ENCODE assay signal across 31 cellular contexts in genomic region chr11:72295471-72295870, GRCh38. TPM values are rescaled to one million over a fixed set of nuclear protein-coding genes. Genes with fewer than 3 reads are reported as not detected.
"Had no signal": no experiment of that assay in that cellular context is flagged by ENCODE, and none has a peak within 500 bp of the region (broad histone marks: within the 10 kb centered on the region; RNA-seq: fewer than 3 reads in every experiment).

No MANE protein-coding gene starts in this region.

- H3K36me3 ChIP-seq: adrenal gland, SJCRH30 had no signal

- H3K4me1 ChIP-seq: adrenal gland, body of pancreas, breast epithelium, SJCRH30 had no signal

- H3K27me3 Mint-ChIP-seq: activated CD4-positive, alpha-beta T cell treated with anti-CD3 and anti-CD28 coated beads, Interleukin-2, amount 10 ng/mL, durations not matched to agents 24 days and 14 days; activated CD8-positive, alpha-beta T cell treated with anti-CD3 and anti-CD28 coated beads for 36 hours; activated naive CD4-positive, alpha-beta T cell treated with anti-CD3 and anti-CD28 coated beads, Interleukin-2, amount 50 U/mL, for 24 hours; activated T-helper 17 cell treated with anti-CD3 and anti-CD28 coated beads, Interleukin-2, amount 50 U/mL, for 72 hours had no signal

- H3K9me3 Mint-ChIP-seq: activated CD4-positive, alpha-beta T cell treated with anti-CD3 and anti-CD28 coated beads, Interleukin-2, amount 10 ng/mL, durations not matched to agents 24 days and 14 days; activated CD8-positive, alpha-beta T cell treated with anti-CD3 and anti-CD28 coated beads for 36 hours; activated naive CD4-positive, alpha-beta T cell treated with anti-CD3 and anti-CD28 coated beads, Interleukin-2, amount 50 U/mL, for 24 hours; activated T-helper 17 cell treated with anti-CD3 and anti-CD28 coated beads, Interleukin-2, amount 50 U/mL, for 72 hours had no signal

- H3K9me3 ChIP-seq: adrenal gland, body of pancreas, breast epithelium, SJCRH30 had no signal

- ATAC-seq: activated CD8-positive, alpha-beta T cell treated with anti-CD3 and anti-CD28 coated beads for 36 hours; activated T-helper 17 cell treated with anti-CD3 and anti-CD28 coated beads, Interleukin-2, amount 50 U/mL, for 72 hours; body of pancreas; Panc1 had no signal

- H3K27ac Mint-ChIP-seq: activated CD4-positive, alpha-beta T cell treated with anti-CD3 and anti-CD28 coated beads, Interleukin-2, amount 10 ng/mL, durations not matched to agents 24 days and 14 days; activated CD8-positive, alpha-beta T cell treated with anti-CD3 and anti-CD28 coated beads for 36 hours; activated naive CD4-positive, alpha-beta T cell treated with anti-CD3 and anti-CD28 coated beads, Interleukin-2, amount 50 U/mL, for 24 hours; activated T-helper 17 cell treated with anti-CD3 and anti-CD28 coated beads, Interleukin-2, amount 50 U/mL, for 72 hours had no signal

- H3K4me3 ChIP-seq: adrenal gland, body of pancreas, breast epithelium, SJCRH30, SK-N-MC had no signal

- DNase-seq: activated CD4-positive, alpha-beta T cell treated with anti-CD3 and anti-CD28 coated beads, Interleukin-2, amount 10 ng/mL, durations not matched to agents 24 days and 14 days; activated CD4-positive, alpha-beta T cell treated with anti-CD3 and anti-CD28 coated beads, Interleukin-2, amount 50 U/mL, for 4 hours; activated CD8-positive, alpha-beta T cell treated with anti-CD3 and anti-CD28 coated beads for 36 hours; activated effector memory CD4-positive, alpha-beta T cell treated with anti-CD3 and anti-CD28 coated beads, Interleukin-2, amount 50 U/mL, for 16 hours; activated naive CD4-positive, alpha-beta T cell; activated T-cell treated with anti-CD3 and anti-CD28 coated beads, Interleukin-2, amount 50 U/mL, for 48 hours; body of pancreas; caudate nucleus; cerebellar nuclear complex; Karpas-422; NCI-H1105; NCI-H1417 treated with DMSO at 0.1 percent for 48 hours; NCI-H187 treated with DMSO at 0.1 percent for 48 hours; NCI-H2081; NCI-H226; NCI-H524 treated with DMSO at 0.1 percent for 48 hours; SHP77; SJCRH30 had no signal

- H3K27ac ChIP-seq: adrenal gland, body of pancreas, breast epithelium, SJCRH30, SK-N-MC had no signal

- H3K4me3 Mint-ChIP-seq: activated CD4-positive, alpha-beta T cell treated with anti-CD3 and anti-CD28 coated beads, Interleukin-2, amount 10 ng/mL, durations not matched to agents 24 days and 14 days; activated CD8-positive, alpha-beta T cell treated with anti-CD3 and anti-CD28 coated beads for 36 hours; activated naive CD4-positive, alpha-beta T cell treated with anti-CD3 and anti-CD28 coated beads, Interleukin-2, amount 50 U/mL, for 24 hours; activated T-helper 17 cell treated with anti-CD3 and anti-CD28 coated beads, Interleukin-2, amount 50 U/mL, for 72 hours had no signal

- H3K27me3 ChIP-seq: adrenal gland, body of pancreas, breast epithelium, SJCRH30 had no signal

- H3K4me1 Mint-ChIP-seq: activated CD4-positive, alpha-beta T cell treated with anti-CD3 and anti-CD28 coated beads, Interleukin-2, amount 10 ng/mL, durations not matched to agents 24 days and 14 days; activated naive CD4-positive, alpha-beta T cell treated with anti-CD3 and anti-CD28 coated beads, Interleukin-2, amount 50 U/mL, for 24 hours; activated T-helper 17 cell treated with anti-CD3 and anti-CD28 coated beads, Interleukin-2, amount 50 U/mL, for 72 hours had no signal

RNA-seq across cellular contexts. Expression of gene PHOX2A, which starts 51.5 kb away (rescaled TPM):
- total RNA-seq: activated CD4-positive, alpha-beta T cell treated with anti-CD3 and anti-CD28 coated beads, Interleukin-2, amount 10 ng/mL, durations not matched to agents 24 days and 14 days; activated CD8-positive, alpha-beta memory T cell treated with anti-CD3 and anti-CD28 coated beads for 36 hours; activated CD8-positive, alpha-beta T cell treated with anti-CD3 and anti-CD28 coated beads for 36 hours; activated T-helper 17 cell treated with anti-CD3 and anti-CD28 coated beads, Interleukin-2, amount 50 U/mL, for 72 hours; astrocyte; body of pancreas; breast epithelium; MCF 10A; NCI-H460; RPMI7951; SJCRH30; T-helper 1 cell treated with Interleukin-12 subunit alpha and Interleukin-12 subunit beta and Interleukin-4 antibody, amounts not matched to agents 30 ng/mL and 1 ng/mL, for 36 hours; T-helper 2 cell treated with Interferon-gamma antibody and Interleukin-4, amounts not matched to agents 100 ng/mL and 5 ng/mL, for 36 hours had no signal
